ENCODE assay signal across 8 cellular contexts in the genomic region with DNA sequence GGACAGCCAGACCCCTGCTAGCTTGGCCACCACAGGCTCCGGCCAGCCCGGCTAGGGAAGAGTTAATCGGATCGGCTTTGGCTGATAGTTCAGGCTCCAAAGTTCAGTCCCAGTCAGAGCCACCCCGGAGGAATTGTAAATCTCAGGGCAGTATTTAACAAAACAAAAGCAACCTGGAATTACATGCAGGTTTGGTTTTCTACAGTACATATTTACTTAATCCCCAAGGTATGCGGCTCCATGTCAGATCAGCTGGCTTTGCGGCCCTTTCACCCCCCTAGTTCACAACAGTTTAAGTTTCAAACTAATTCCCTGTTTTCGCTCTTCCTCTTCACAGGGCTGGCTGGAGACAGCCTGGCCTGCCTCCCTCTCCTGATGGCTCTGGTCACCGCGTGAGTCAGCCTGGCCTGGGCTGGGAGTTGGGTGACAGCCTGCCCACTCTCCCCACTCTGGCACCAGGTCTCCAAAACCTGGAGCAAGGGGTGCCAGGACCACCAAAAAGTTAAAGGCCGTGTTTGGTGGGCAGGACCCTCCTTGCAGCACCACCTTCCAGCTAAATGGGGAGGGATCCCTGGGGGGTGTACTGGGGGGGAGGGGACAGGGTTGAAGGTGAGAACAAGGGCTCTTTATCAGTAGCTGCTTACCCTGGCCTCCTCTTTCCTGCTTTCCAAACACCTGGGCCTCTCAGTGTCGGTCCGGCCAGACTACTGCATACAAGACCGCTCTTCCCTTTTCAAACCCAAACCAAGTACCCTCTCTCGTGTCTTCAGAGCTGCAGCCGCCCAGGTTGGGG. TPM values are rescaled to one million over a fixed set of nuclear protein-coding genes. Genes with fewer than 3 reads are reported as not detected.
A peak's percentile ranks its signal among the peaks of the same experiment; 100 is the strongest.
DNase-seq lines count a peak whose midpoint lies in the region; ATAC-seq and TF ChIP-seq lines count a peak whose summit lies in the region.

No MANE protein-coding gene starts in this region.

- no peak overlapping the region for H3K27ac ChIP-seq in BLaER1
- H3K27ac ChIP-seq in HUES48 (ENCODE audit: low read depth, low read length): peak overlapping the region; percentile 97
- peak overlapping the region; percentile 96 to 97 for H3K27ac ChIP-seq in right atrium auricular region
- H3K27ac ChIP-seq in psoas muscle: peak overlapping the region; percentile 96

- H3K4me1 ChIP-seq in BLaER1 (peaks cover 58% of the 10 kb centered on the region), HUES48 (ENCODE audit: control insufficient read depth, insufficient read depth, low read length) (peaks cover 26% of the 10 kb centered on the region), right atrium auricular region (peaks cover 0 to 56% of the 10 kb centered on the region in 2 donors), psoas muscle (peaks cover 22% of the 10 kb centered on the region)

- H3K9ac ChIP-seq in BLaER1 (peak overlapping the region; percentile 25; the same call in 1 of the 2 replicates), HUES48 (ENCODE audit: low read depth, low read length) (peak overlapping the region; percentile 59)

- DNase-seq in activated naive CD8-positive, alpha-beta T cell treated with anti-CD3 and anti-CD28 coated beads, Interleukin-2, amount 10 ng/mL, durations not matched to agents 7 days and 5 days: no peak
- DNase-seq in right atrium auricular region (ENCODE audit: low spot score) (peak; percentile 86), psoas muscle (peak; percentile 81 to 91), NCI-H2227 treated with DMSO at 0.1 percent for 48 hours (lab: John Stamatoyannopoulos, UW) (no peak), COLO829 (ENCODE audit: low spot score) (no peak)

- H3K4me1 Mint-ChIP-seq in activated naive CD8-positive, alpha-beta T cell treated with anti-CD3 and anti-CD28 coated beads, Interleukin-2, amount 10 ng/mL, durations not matched to agents 7 days and 5 days: peaks cover 49% of the 10 kb centered on the region

- POLR2A ChIA-PET in activated naive CD8-positive, alpha-beta T cell treated with anti-CD3 and anti-CD28 coated beads, Interleukin-2, amount 10 ng/mL, durations not matched to agents 7 days and 5 days (lab: Charles Lee): interaction anchor here (0.5 to 7.7 kb wide), 21 partner anchors 12 to 484 kb away, joined by 3 to 122 read pairs (median 5); no protein-coding TSS in a partner anchor

- peak overlapping the region; percentile 95 for H3K27ac Mint-ChIP-seq in activated naive CD8-positive, alpha-beta T cell treated with anti-CD3 and anti-CD28 coated beads, Interleukin-2, amount 10 ng/mL, durations not matched to agents 7 days and 5 days

- intact Hi-C loops in psoas muscle (cut with DNase I): loop anchor here (2.0 to 5.0 kb wide), 3 partner anchors 21 to 209 kb away; no protein-coding TSS in a partner anchor

- 0 to 6% (median 5%) methylated on average over 16 of the region's 16 CpGs for WGBS in psoas muscle, 3 donors

- peak overlapping the region; percentile 73; the same call in 1 of the 2 replicates for H3K4me3 ChIP-seq in BLaER1
- H3K4me3 ChIP-seq in HUES48 (ENCODE audit: low read depth, low read length): peak overlapping the region; percentile 78
- peak overlapping the region; percentile 75 to 76 for H3K4me3 ChIP-seq in right atrium auricular region
- H3K4me3 ChIP-seq in psoas muscle: peak overlapping the region; percentile 85

- H3K36me3 ChIP-seq in BLaER1 (no peaks in the 10 kb centered on the region), HUES48 (ENCODE audit: control insufficient read depth, insufficient read depth, low read length) (peaks cover 19% of the 10 kb centered on the region), right atrium auricular region (peaks cover 4% of the 10 kb centered on the region), psoas muscle (ENCODE audit: insufficient read depth in 1 of 2, low read depth in 1 of 2) (peaks cover 0 to 18% of the 10 kb centered on the region in 2 donors)

- no peaks in the 10 kb centered on the region for H3K9me3 ChIP-seq in BLaER1
- H3K9me3 ChIP-seq in HUES48 (ENCODE audit: control insufficient read depth, insufficient read depth, low read length): no peaks in the 10 kb centered on the region
- H3K9me3 ChIP-seq in right atrium auricular region: no peaks in the 10 kb centered on the region
- H3K9me3 ChIP-seq in psoas muscle: no peaks in the 10 kb centered on the region

- no peaks in the 10 kb centered on the region for H3K9me3 Mint-ChIP-seq in activated naive CD8-positive, alpha-beta T cell treated with anti-CD3 and anti-CD28 coated beads, Interleukin-2, amount 10 ng/mL, durations not matched to agents 7 days and 5 days

- H3K4me2 ChIP-seq in BLaER1: peak overlapping the region; percentile 94

- TF ChIP-seq CTCF in right atrium auricular region (IDR thresholded peaks at IDR 0.05): no peak
- no peak for TF ChIP-seq CTCF in psoas muscle (IDR thresholded peaks at IDR 0.05)

- H3K36me3 Mint-ChIP-seq in activated naive CD8-positive, alpha-beta T cell treated with anti-CD3 and anti-CD28 coated beads, Interleukin-2, amount 10 ng/mL, durations not matched to agents 7 days and 5 days: peaks cover 46% of the 10 kb centered on the region

- no peak for ATAC-seq in activated naive CD8-positive, alpha-beta T cell treated with anti-CD3 and anti-CD28 coated beads, Interleukin-2, amount 10 ng/mL, durations not matched to agents 7 days and 5 days (ENCODE audit: low read depth)
- ATAC-seq in psoas muscle: peak; percentile 68 to 73 (median 69)
- no peak for ATAC-seq in GM19023 (IDR thresholded peaks at IDR 0.05; ENCODE audit: unreplicated experiment)

- H3K4me3 Mint-ChIP-seq in activated naive CD8-positive, alpha-beta T cell treated with anti-CD3 and anti-CD28 coated beads, Interleukin-2, amount 10 ng/mL, durations not matched to agents 7 days and 5 days: peak overlapping the region; percentile 100

- peaks cover 51% of the 10 kb centered on the region for H3K27me3 ChIP-seq in BLaER1
- H3K27me3 ChIP-seq in HUES48 (ENCODE audit: control insufficient read depth, insufficient read depth, low read length): no peaks in the 10 kb centered on the region; the same call in 1 of the 2 replicates
- no peaks in the 10 kb centered on the region for H3K27me3 ChIP-seq in right atrium auricular region
- no peaks in the 10 kb centered on the region for H3K27me3 ChIP-seq in psoas muscle (ENCODE audit: insufficient read depth in 3 of 3, low read length in 2 of 3)

- H4K20me1 ChIP-seq in BLaER1: peaks cover 13% of the 10 kb centered on the region

- H3K27me3 Mint-ChIP-seq in activated naive CD8-positive, alpha-beta T cell treated with anti-CD3 and anti-CD28 coated beads, Interleukin-2, amount 10 ng/mL, durations not matched to agents 7 days and 5 days: no peaks in the 10 kb centered on the region

RNA-seq across cellular contexts. Expression of gene DHRS3, which starts 1.9 kb away (rescaled TPM):
- 100 to 1,000 TPM; 105 to 109 TPM for total RNA-seq in activated naive CD8-positive, alpha-beta T cell treated with anti-CD3 and anti-CD28 coated beads, Interleukin-2, amount 10 ng/mL, durations not matched to agents 7 days and 5 days
- total RNA-seq in right atrium auricular region (10 to 100 TPM; 50.4 to 78.9 TPM), psoas muscle (10 to 100 TPM; 21.7 to 78.7 (median 54.9) TPM)
- polyA plus RNA-seq in psoas muscle: 10 to 100 TPM; 27.2 to 65.1 (median 28.3) TPM

RNA-seq across cellular contexts. Expression of gene AADACL4, which starts 27.8 kb away (rescaled TPM):
- total RNA-seq in activated naive CD8-positive, alpha-beta T cell treated with anti-CD3 and anti-CD28 coated beads, Interleukin-2, amount 10 ng/mL, durations not matched to agents 7 days and 5 days: not detected
- total RNA-seq in right atrium auricular region (not detected), psoas muscle (not detected)
- not detected for polyA plus RNA-seq in psoas muscle

Comparison
In these comparisons a context has a peak if more than half of its experiments do, and no peak if none do; other contexts are left out.
1. ATAC-seq: peak in psoas muscle (4 of 4); none in activated naive CD8-positive, alpha-beta T cell treated with anti-CD3 and anti-CD28 coated beads, Interleukin-2, amount 10 ng/mL, durations not matched to agents 7 days and 5 days (single experiment) and GM19023 (single experiment).
2. DNase-seq: peak in right atrium auricular region (single experiment) and psoas muscle (2 of 2); none in activated naive CD8-positive, alpha-beta T cell treated with anti-CD3 and anti-CD28 coated beads, Interleukin-2, amount 10 ng/mL, durations not matched to agents 7 days and 5 days (single experiment), NCI-H2227 treated with DMSO at 0.1 percent for 48 hours (single experiment) and COLO829 (single experiment).
3. Peak in every context shown above with its lines, with median percentiles within 50 percentile points of each other: H3K4me3 ChIP-seq.